In the genomic region with DNA sequence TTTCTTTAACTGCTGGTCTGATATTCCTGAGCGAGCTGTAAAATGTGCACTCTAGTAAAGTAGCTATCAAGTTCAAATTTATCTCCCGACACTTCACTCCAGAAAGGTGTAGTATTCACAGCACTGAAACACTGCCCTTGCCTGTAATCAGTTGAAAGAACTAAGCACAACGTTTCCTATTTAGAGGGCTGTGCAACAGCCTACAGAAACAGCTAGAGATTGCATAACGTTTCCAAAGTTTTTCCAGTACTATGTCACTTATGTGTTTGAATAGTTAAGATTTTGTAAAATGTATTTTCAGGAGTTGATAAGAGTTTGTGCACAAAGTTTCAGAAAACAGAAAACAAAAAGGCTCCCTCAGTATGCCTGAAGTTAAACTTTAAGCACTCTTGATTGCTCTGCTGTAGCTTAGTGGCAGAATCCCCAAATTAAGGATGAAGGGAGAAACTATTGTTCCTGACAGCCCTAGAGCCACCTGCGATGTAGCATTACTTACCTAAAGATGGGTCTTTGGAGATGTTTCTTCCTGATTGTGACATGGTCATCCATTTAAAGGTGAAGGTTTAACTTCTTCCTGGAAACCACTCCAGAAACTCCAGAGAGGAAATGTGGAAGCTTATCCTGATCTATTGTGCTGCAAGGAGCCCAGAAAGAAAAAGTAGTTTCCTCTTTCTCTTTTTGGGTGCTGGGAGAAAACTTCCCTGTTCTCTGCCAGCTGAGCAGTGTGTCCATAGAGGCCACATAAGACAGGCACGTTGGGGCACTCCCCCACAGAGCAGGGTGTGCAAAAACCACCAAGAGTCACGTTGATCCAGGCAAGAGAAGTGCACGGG, we compare ENCODE assay signal across 1 cellular context.
TF ChIP-seq lines count a peak whose summit lies in the region.

No MANE protein-coding gene starts in this region.

TF ChIP-seq in GM23338, 12 proteins besides CTCF, POLR2A, EP300 and RAD21 (continued from another document):
- TF ChIP-seq, protein P1, sequence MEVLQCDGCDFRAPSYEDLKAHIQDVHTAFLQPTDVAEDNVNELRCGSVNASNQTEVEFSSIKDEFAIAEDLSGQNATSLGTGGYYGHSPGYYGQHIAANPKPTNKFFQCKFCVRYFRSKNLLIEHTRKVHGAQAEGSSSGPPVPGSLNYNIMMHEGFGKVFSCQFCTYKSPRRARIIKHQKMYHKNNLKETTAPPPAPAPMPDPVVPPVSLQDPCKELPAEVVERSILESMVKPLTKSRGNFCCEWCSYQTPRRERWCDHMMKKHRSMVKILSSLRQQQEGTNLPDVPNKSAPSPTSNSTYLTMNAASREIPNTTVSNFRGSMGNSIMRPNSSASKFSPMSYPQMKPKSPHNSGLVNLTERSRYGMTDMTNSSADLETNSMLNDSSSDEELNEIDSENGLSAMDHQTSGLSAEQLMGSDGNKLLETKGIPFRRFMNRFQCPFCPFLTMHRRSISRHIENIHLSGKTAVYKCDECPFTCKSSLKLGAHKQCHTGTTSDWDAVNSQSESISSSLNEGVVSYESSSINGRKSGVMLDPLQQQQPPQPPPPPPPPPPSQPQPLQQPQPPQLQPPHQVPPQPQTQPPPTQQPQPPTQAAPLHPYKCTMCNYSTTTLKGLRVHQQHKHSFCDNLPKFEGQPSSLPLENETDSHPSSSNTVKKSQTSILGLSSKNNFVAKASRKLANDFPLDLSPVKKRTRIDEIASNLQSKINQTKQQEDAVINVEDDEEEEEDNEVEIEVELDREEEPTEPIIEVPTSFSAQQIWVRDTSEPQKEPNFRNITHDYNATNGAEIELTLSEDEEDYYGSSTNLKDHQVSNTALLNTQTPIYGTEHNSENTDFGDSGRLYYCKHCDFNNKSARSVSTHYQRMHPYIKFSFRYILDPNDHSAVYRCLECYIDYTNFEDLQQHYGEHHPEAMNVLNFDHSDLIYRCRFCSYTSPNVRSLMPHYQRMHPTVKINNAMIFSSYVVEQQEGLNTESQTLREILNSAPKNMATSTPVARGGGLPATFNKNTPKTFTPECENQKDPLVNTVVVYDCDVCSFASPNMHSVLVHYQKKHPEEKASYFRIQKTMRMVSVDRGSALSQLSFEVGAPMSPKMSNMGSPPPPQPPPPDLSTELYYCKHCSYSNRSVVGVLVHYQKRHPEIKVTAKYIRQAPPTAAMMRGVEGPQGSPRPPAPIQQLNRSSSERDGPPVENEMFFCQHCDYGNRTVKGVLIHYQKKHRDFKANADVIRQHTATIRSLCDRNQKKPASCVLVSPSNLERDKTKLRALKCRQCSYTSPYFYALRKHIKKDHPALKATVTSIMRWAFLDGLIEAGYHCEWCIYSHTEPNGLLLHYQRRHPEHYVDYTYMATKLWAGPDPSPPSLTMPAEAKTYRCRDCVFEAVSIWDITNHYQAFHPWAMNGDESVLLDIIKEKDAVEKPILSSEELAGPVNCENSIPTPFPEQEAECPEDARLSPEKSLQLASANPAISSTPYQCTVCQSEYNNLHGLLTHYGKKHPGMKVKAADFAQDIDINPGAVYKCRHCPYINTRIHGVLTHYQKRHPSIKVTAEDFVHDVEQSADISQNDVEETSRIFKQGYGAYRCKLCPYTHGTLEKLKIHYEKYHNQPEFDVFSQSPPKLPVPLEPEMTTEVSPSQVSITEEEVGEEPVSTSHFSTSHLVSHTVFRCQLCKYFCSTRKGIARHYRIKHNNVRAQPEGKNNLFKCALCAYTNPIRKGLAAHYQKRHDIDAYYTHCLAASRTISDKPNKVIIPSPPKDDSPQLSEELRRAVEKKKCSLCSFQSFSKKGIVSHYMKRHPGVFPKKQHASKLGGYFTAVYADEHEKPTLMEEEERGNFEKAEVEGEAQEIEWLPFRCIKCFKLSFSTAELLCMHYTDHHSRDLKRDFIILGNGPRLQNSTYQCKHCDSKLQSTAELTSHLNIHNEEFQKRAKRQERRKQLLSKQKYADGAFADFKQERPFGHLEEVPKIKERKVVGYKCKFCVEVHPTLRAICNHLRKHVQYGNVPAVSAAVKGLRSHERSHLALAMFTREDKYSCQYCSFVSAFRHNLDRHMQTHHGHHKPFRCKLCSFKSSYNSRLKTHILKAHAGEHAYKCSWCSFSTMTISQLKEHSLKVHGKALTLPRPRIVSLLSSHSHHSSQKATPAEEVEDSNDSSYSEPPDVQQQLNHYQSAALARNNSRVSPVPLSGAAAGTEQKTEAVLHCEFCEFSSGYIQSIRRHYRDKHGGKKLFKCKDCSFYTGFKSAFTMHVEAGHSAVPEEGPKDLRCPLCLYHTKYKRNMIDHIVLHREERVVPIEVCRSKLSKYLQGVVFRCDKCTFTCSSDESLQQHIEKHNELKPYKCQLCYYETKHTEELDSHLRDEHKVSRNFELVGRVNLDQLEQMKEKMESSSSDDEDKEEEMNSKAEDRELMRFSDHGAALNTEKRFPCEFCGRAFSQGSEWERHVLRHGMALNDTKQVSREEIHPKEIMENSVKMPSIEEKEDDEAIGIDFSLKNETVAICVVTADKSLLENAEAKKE (CRISPR knock-in tag; IDR thresholded peaks at IDR 0.05), result no peak
- TF ChIP-seq JUNB (IDR thresholded peaks at IDR 0.05; ENCODE audit: unreplicated experiment) (no peak), POLR2AphosphoS5 (IDR thresholded peaks at IDR 0.05; ENCODE audit: low read depth) (no peak), CREB1 (CRISPR knock-in tag; IDR thresholded peaks at IDR 0.05; ENCODE audit: low read depth) (no peak), STAT1 (IDR thresholded peaks at IDR 0.05; ENCODE audit: unreplicated experiment) (no peak), ZNF331 (CRISPR knock-in tag; IDR thresholded peaks at IDR 0.05; ENCODE audit: low read depth) (no peak), ZNF114 (CRISPR knock-in tag; IDR thresholded peaks at IDR 0.05) (no peak), EZH2 (IDR thresholded peaks at IDR 0.05; ENCODE audit: low read depth, unreplicated experiment) (no peak), NANOG (IDR thresholded peaks at IDR 0.05; ENCODE audit: borderline replicate concordance) (no peak)
- TF ChIP-seq, protein P2, sequence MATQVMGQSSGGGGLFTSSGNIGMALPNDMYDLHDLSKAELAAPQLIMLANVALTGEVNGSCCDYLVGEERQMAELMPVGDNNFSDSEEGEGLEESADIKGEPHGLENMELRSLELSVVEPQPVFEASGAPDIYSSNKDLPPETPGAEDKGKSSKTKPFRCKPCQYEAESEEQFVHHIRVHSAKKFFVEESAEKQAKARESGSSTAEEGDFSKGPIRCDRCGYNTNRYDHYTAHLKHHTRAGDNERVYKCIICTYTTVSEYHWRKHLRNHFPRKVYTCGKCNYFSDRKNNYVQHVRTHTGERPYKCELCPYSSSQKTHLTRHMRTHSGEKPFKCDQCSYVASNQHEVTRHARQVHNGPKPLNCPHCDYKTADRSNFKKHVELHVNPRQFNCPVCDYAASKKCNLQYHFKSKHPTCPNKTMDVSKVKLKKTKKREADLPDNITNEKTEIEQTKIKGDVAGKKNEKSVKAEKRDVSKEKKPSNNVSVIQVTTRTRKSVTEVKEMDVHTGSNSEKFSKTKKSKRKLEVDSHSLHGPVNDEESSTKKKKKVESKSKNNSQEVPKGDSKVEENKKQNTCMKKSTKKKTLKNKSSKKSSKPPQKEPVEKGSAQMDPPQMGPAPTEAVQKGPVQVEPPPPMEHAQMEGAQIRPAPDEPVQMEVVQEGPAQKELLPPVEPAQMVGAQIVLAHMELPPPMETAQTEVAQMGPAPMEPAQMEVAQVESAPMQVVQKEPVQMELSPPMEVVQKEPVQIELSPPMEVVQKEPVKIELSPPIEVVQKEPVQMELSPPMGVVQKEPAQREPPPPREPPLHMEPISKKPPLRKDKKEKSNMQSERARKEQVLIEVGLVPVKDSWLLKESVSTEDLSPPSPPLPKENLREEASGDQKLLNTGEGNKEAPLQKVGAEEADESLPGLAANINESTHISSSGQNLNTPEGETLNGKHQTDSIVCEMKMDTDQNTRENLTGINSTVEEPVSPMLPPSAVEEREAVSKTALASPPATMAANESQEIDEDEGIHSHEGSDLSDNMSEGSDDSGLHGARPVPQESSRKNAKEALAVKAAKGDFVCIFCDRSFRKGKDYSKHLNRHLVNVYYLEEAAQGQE (IDR thresholded peaks at IDR 0.05; ENCODE audit: unreplicated experiment), result no peak
- TF ChIP-seq, protein P3, sequence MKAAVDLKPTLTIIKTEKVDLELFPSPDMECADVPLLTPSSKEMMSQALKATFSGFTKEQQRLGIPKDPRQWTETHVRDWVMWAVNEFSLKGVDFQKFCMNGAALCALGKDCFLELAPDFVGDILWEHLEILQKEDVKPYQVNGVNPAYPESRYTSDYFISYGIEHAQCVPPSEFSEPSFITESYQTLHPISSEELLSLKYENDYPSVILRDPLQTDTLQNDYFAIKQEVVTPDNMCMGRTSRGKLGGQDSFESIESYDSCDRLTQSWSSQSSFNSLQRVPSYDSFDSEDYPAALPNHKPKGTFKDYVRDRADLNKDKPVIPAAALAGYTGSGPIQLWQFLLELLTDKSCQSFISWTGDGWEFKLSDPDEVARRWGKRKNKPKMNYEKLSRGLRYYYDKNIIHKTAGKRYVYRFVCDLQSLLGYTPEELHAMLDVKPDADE (IDR thresholded peaks at IDR 0.05), result no peak
